19 cellular contexts compared by ENCODE assay signal in genomic region chr20:62127799-62128198, GRCh38. TPM values are rescaled to one million over a fixed set of nuclear protein-coding genes. Genes with fewer than 3 reads are reported as not detected.
DNase-seq lines count a peak whose midpoint lies in the region; ATAC-seq, FAIRE-seq and TF ChIP-seq lines count a peak whose summit lies in the region.
"Had no signal": no experiment of that assay in that cellular context is flagged by ENCODE, and none has a peak within 500 bp of the region (broad histone marks: within the 10 kb centered on the region; RNA-seq: fewer than 3 reads in every experiment).

No MANE protein-coding gene starts in this region.

- H3K9ac ChIP-seq in trophoblast cell (ENCODE audit: low read length), result no peak overlapping the region

- H4K12ac ChIP-seq in trophoblast cell (ENCODE audit: low read depth, low read length), result no peak overlapping the region

- CTCF ChIA-PET in CD4-positive, alpha-beta T cell (lab: Charles Lee), result no interaction called here
- CTCF ChIA-PET in activated CD4-positive, alpha-beta T cell treated with anti-CD3 and anti-CD28 coated beads, Interleukin-2, amount 10 ng/mL, durations not matched to agents 7 days and 5 days (lab: Charles Lee), result no interaction called here

- no peak overlapping the region for H4K8ac ChIP-seq in trophoblast cell (ENCODE audit: low read depth, low read length)

- no peak for TF ChIP-seq CTCF in CD4-positive, alpha-beta T cell (IDR thresholded peaks at IDR 0.05)
- no peak for TF ChIP-seq CTCF in D721Med (IDR thresholded peaks at IDR 0.05; ENCODE audit: insufficient read depth, missing control alignments)

- no peak overlapping the region for H2BK12ac ChIP-seq in trophoblast cell (ENCODE audit: low read length)

- no peak overlapping the region for H3K18ac ChIP-seq in trophoblast cell (ENCODE audit: low read length)

- H3K36me3 Mint-ChIP-seq in activated T-cell treated with anti-CD3 and anti-CD28 coated beads, Interleukin-2, amount 50 U/mL, for 24 hours (ENCODE audit: low read depth), result peaks cover 95% of the 10 kb centered on the region
- H3K36me3 Mint-ChIP-seq in CD4-positive, alpha-beta T cell (ENCODE audit: low read depth), result peaks cover 92% of the 10 kb centered on the region
- H3K36me3 Mint-ChIP-seq in activated T-helper 17 cell treated with anti-CD3 and anti-CD28 coated beads, Interleukin-2, amount 50 U/mL, for 72 hours (ENCODE audit: low read depth), result peaks cover 89% of the 10 kb centered on the region
- H3K36me3 Mint-ChIP-seq in activated CD4-positive, alpha-beta T cell treated with anti-CD3 and anti-CD28 coated beads, Interleukin-2, amount 10 ng/mL, durations not matched to agents 7 days and 5 days (ENCODE audit: low read depth), result peaks cover 70% of the 10 kb centered on the region

- H3K4me1 ChIP-seq in trophoblast cell (ENCODE audit: control insufficient read depth in 1 of 2, insufficient read depth in 2 of 2, low read length in 2 of 2), result peaks cover 16 to 23% of the 10 kb centered on the region in 2 experiments

- no peak for DNase-seq in activated T-cell treated with anti-CD3 and anti-CD28 coated beads, Interleukin-2, amount 50 U/mL, for 24 hours
- no peak for DNase-seq in activated T-cell treated with anti-CD3 and anti-CD28 coated beads, Interleukin-2, amount 50 U/mL, for 1 hour
- DNase-seq in CD4-positive, alpha-beta T cell, result no peak
- no peak for DNase-seq in trophoblast cell
- no peak for DNase-seq in activated CD4-positive, alpha-beta T cell treated with anti-CD3 and anti-CD28 coated beads, Interleukin-2, amount 10 ng/mL, durations not matched to agents 7 days and 5 days
- no peak for DNase-seq in D721Med (ENCODE audit: insufficient read length, low spot score)
- DNase-seq in caudate nucleus (lab: John Stamatoyannopoulos, UW), result no peak
- DNase-seq: Caco-2; NCI-H1417; NCI-H187 treated with DMSO at 0.1 percent for 48 hours; NCI-H345; NCI-H526 treated with DMSO at 0.1 percent for 48 hours; NK-92 treated with Interleukin-12 subunit alpha and Interleukin-12 subunit beta, amount 100 ng/mL, for 24 hours; SHP77 had no signal

- no peak overlapping the region for H3K4me3 Mint-ChIP-seq in activated T-cell treated with anti-CD3 and anti-CD28 coated beads, Interleukin-2, amount 50 U/mL, for 24 hours
- H3K4me3 Mint-ChIP-seq in CD4-positive, alpha-beta T cell, result peak overlapping the region; percentile 42
- no peak overlapping the region for H3K4me3 Mint-ChIP-seq in activated T-helper 17 cell treated with anti-CD3 and anti-CD28 coated beads, Interleukin-2, amount 50 U/mL, for 72 hours
- H3K4me3 Mint-ChIP-seq in activated CD4-positive, alpha-beta T cell treated with anti-CD3 and anti-CD28 coated beads, Interleukin-2, amount 10 ng/mL, durations not matched to agents 7 days and 5 days, result no peak overlapping the region

- no peak overlapping the region for H3K14ac ChIP-seq in trophoblast cell (ENCODE audit: low read length)

- no peak overlapping the region for H2AK5ac ChIP-seq in trophoblast cell (ENCODE audit: low read length)

- H3K36me3 ChIP-seq in trophoblast cell (ENCODE audit: control insufficient read depth in 1 of 2, insufficient read depth in 2 of 2, low read length in 2 of 2), result peaks cover 72 to 73% of the 10 kb centered on the region in 2 experiments

- H3K79me1 ChIP-seq in trophoblast cell (ENCODE audit: low read length), result no peaks in the 10 kb centered on the region

- H3K27ac ChIP-seq in CD4-positive, alpha-beta T cell (ENCODE audit: low read depth, low read length), result no peak overlapping the region
- H3K27ac ChIP-seq in trophoblast cell (ENCODE audit: low read depth, low read length) (no peak overlapping the region), caudate nucleus (ENCODE audit: low read depth, low read length) (no peak overlapping the region)
- H3K27ac ChIP-seq: A549, C4-2B, HL-60 had no signal

- no peaks in the 10 kb centered on the region for H3K27me3 Mint-ChIP-seq in activated T-cell treated with anti-CD3 and anti-CD28 coated beads, Interleukin-2, amount 50 U/mL, for 24 hours
- no peaks in the 10 kb centered on the region for H3K27me3 Mint-ChIP-seq in CD4-positive, alpha-beta T cell
- no peaks in the 10 kb centered on the region for H3K27me3 Mint-ChIP-seq in activated T-helper 17 cell treated with anti-CD3 and anti-CD28 coated beads, Interleukin-2, amount 50 U/mL, for 72 hours
- H3K27me3 Mint-ChIP-seq in activated CD4-positive, alpha-beta T cell treated with anti-CD3 and anti-CD28 coated beads, Interleukin-2, amount 10 ng/mL, durations not matched to agents 7 days and 5 days, result no peaks in the 10 kb centered on the region

- peaks cover 55% of the 10 kb centered on the region for H3K4me1 Mint-ChIP-seq in activated T-cell treated with anti-CD3 and anti-CD28 coated beads, Interleukin-2, amount 50 U/mL, for 24 hours (ENCODE audit: low read depth)
- peaks cover 49% of the 10 kb centered on the region for H3K4me1 Mint-ChIP-seq in CD4-positive, alpha-beta T cell (ENCODE audit: low read depth)
- H3K4me1 Mint-ChIP-seq in activated T-helper 17 cell treated with anti-CD3 and anti-CD28 coated beads, Interleukin-2, amount 50 U/mL, for 72 hours, result peaks cover 12% of the 10 kb centered on the region
- peaks cover 39% of the 10 kb centered on the region for H3K4me1 Mint-ChIP-seq in activated CD4-positive, alpha-beta T cell treated with anti-CD3 and anti-CD28 coated beads, Interleukin-2, amount 10 ng/mL, durations not matched to agents 7 days and 5 days

- no peaks in the 10 kb centered on the region for H3K27me3 ChIP-seq in CD4-positive, alpha-beta T cell (ENCODE audit: control insufficient read depth, insufficient read depth, low read length)
- H3K27me3 ChIP-seq in trophoblast cell (ENCODE audit: insufficient read depth, low read length), result no peaks in the 10 kb centered on the region

- H3K4ac ChIP-seq in trophoblast cell (ENCODE audit: low read depth, low read length), result no peak overlapping the region

- WGBS in trophoblast cell (ENCODE audit: extremely low coverage, insufficient coverage, insufficient read length), result no CpG with 5 or more reads among the region's 6 CpGs

- intact Hi-C loops in CD4-positive, alpha-beta T cell (cut with DNase I, micrococcal nuclease), result no loop called here

- H3K4me3 ChIP-seq in trophoblast cell (ENCODE audit: low read depth, low read length), result no peak overlapping the region
- H3K4me3 ChIP-seq: A549 had no signal

- no peak overlapping the region for H2AFZ ChIP-seq in trophoblast cell (ENCODE audit: insufficient read depth, low read length, poor library complexity)

- H3K23ac ChIP-seq in trophoblast cell (ENCODE audit: low read length), result peak overlapping the region; percentile 55

- no peak overlapping the region for H3K4me2 ChIP-seq in trophoblast cell (ENCODE audit: low read length)
- H3K4me2 ChIP-seq: A549 had no signal

- peak overlapping the region; percentile 68 for H3K27ac Mint-ChIP-seq in activated T-cell treated with anti-CD3 and anti-CD28 coated beads, Interleukin-2, amount 50 U/mL, for 24 hours
- peak overlapping the region; percentile 71 for H3K27ac Mint-ChIP-seq in CD4-positive, alpha-beta T cell
- H3K27ac Mint-ChIP-seq in activated T-helper 17 cell treated with anti-CD3 and anti-CD28 coated beads, Interleukin-2, amount 50 U/mL, for 72 hours, result peak overlapping the region; percentile 23
- no peak overlapping the region for H3K27ac Mint-ChIP-seq in activated CD4-positive, alpha-beta T cell treated with anti-CD3 and anti-CD28 coated beads, Interleukin-2, amount 10 ng/mL, durations not matched to agents 7 days and 5 days

- no peaks in the 10 kb centered on the region for H3K9me3 Mint-ChIP-seq in activated T-cell treated with anti-CD3 and anti-CD28 coated beads, Interleukin-2, amount 50 U/mL, for 24 hours
- H3K9me3 Mint-ChIP-seq in CD4-positive, alpha-beta T cell, result no peaks in the 10 kb centered on the region
- H3K9me3 Mint-ChIP-seq in activated T-helper 17 cell treated with anti-CD3 and anti-CD28 coated beads, Interleukin-2, amount 50 U/mL, for 72 hours, result no peaks in the 10 kb centered on the region
- H3K9me3 Mint-ChIP-seq in activated CD4-positive, alpha-beta T cell treated with anti-CD3 and anti-CD28 coated beads, Interleukin-2, amount 10 ng/mL, durations not matched to agents 7 days and 5 days, result no peaks in the 10 kb centered on the region

- H2BK5ac ChIP-seq in trophoblast cell (ENCODE audit: low read depth, low read length, poor library complexity), result no peak overlapping the region

- H3K9me3 ChIP-seq in CD4-positive, alpha-beta T cell (ENCODE audit: control insufficient read depth, low read length), result no peaks in the 10 kb centered on the region
- H3K9me3 ChIP-seq in trophoblast cell (ENCODE audit: insufficient read depth, low read depth, low read length), result peaks cover 5% of the 10 kb centered on the region
- H3K9me3 ChIP-seq: A549, Caco-2 had no signal

- no peak overlapping the region for H4K91ac ChIP-seq in trophoblast cell (ENCODE audit: low read depth, low read length)

- POLR2A ChIA-PET in CD4-positive, alpha-beta T cell (lab: Charles Lee), result no interaction called here
- POLR2A ChIA-PET in activated CD4-positive, alpha-beta T cell treated with anti-CD3 and anti-CD28 coated beads, Interleukin-2, amount 10 ng/mL, durations not matched to agents 7 days and 5 days (lab: Charles Lee), result no interaction called here

- no peak for FAIRE-seq in D721Med (lab: Jason Lieb, UNC)
- FAIRE-seq: A549, H54 had no signal

- H3K79me2 ChIP-seq in trophoblast cell (ENCODE audit: control insufficient read depth, insufficient read depth, low read length, poor library complexity), result peaks cover 13% of the 10 kb centered on the region

- no peak for ATAC-seq in CD4-positive, alpha-beta T cell (ENCODE audit: poor library complexity)
- ATAC-seq in activated T-helper 17 cell treated with anti-CD3 and anti-CD28 coated beads, Interleukin-2, amount 50 U/mL, for 72 hours (replicated peaks), result no peak
- ATAC-seq: A549 had no signal

- no peak overlapping the region for H2BK120ac ChIP-seq in trophoblast cell (ENCODE audit: insufficient read depth, low read length, poor library complexity)

RNA-seq across cellular contexts. Expression of gene LSM14B, which starts 5.5 kb away (rescaled TPM):
- 10 to 100 TPM; 34.5 to 35.7 TPM for total RNA-seq in CD4-positive, alpha-beta T cell
- total RNA-seq in activated T-helper 17 cell treated with anti-CD3 and anti-CD28 coated beads, Interleukin-2, amount 50 U/mL, for 72 hours, result 10 to 100 TPM; 25.1 to 29.8 TPM
- 38.6 and 39.1 TPM in 2 replicates for polyA plus RNA-seq in trophoblast cell (2013)
- 10 to 100 TPM; 42.6 to 47.1 TPM for total RNA-seq in activated CD4-positive, alpha-beta T cell treated with anti-CD3 and anti-CD28 coated beads, Interleukin-2, amount 10 ng/mL, durations not matched to agents 7 days and 5 days

RNA-seq across cellular contexts. Expression of gene PSMA7, which starts 15.4 kb away (rescaled TPM):
- total RNA-seq in CD4-positive, alpha-beta T cell, result 100 to 1,000 TPM; 150 to 158 TPM
- 100 to 1,000 TPM; 161 to 334 TPM for total RNA-seq in activated T-helper 17 cell treated with anti-CD3 and anti-CD28 coated beads, Interleukin-2, amount 50 U/mL, for 72 hours
- 323 and 344 TPM in 2 replicates for polyA plus RNA-seq in trophoblast cell (2013)
- 100 to 1,000 TPM; 250 to 306 TPM for total RNA-seq in activated CD4-positive, alpha-beta T cell treated with anti-CD3 and anti-CD28 coated beads, Interleukin-2, amount 10 ng/mL, durations not matched to agents 7 days and 5 days

RNA-seq across cellular contexts. Expression of gene SS18L1, which starts 15.8 kb away (rescaled TPM):
- 10 to 100 TPM; 12.8 to 13.4 TPM for total RNA-seq in CD4-positive, alpha-beta T cell
- total RNA-seq in activated T-helper 17 cell treated with anti-CD3 and anti-CD28 coated beads, Interleukin-2, amount 50 U/mL, for 72 hours, result 10 to 100 TPM; 16.5 to 17.9 TPM
- polyA plus RNA-seq in trophoblast cell (2013), result 11.5 and 12.4 TPM in 2 replicates
- total RNA-seq in activated CD4-positive, alpha-beta T cell treated with anti-CD3 and anti-CD28 coated beads, Interleukin-2, amount 10 ng/mL, durations not matched to agents 7 days and 5 days, result 10 to 100 TPM; 17.3 to 19.7 TPM

RNA-seq across cellular contexts. Expression of gene MTG2, which starts 55.0 kb away (rescaled TPM):
- total RNA-seq in CD4-positive, alpha-beta T cell, result 1 to 10 TPM; 9.5 to 9.9 TPM
- total RNA-seq in activated T-helper 17 cell treated with anti-CD3 and anti-CD28 coated beads, Interleukin-2, amount 50 U/mL, for 72 hours, result 10 to 100 TPM; 19.7 to 40.2 TPM
- 25.9 and 27.2 TPM in 2 replicates for polyA plus RNA-seq in trophoblast cell (2013)
- 10 to 100 TPM; 33.6 to 37.3 TPM for total RNA-seq in activated CD4-positive, alpha-beta T cell treated with anti-CD3 and anti-CD28 coated beads, Interleukin-2, amount 10 ng/mL, durations not matched to agents 7 days and 5 days
